In genomic region chr4:169131556-169132208, GRCh38 we compare ENCODE assay signal across 23 cellular contexts.
"Had no signal": no experiment of that assay in that cellular context is flagged by ENCODE, and none has a peak within 500 bp of the region (broad histone marks: within the 10 kb centered on the region; RNA-seq: fewer than 3 reads in every experiment).

No MANE protein-coding gene starts in this region.

- H3K4me3 Mint-ChIP-seq: activated CD8-positive, alpha-beta T cell treated with anti-CD3 and anti-CD28 coated beads, Interleukin-2, amount 10 ng/mL, durations not matched to agents 7 days and 5 days; activated T-helper 1 cell treated with anti-CD3 and anti-CD28 coated beads, Interleukin-12 subunit alpha, Interleukin-12 subunit beta, Interleukin-2, Interleukin-4 antibody, amounts not matched to agents 30 ng/mL and 10 ng/mL and 1 ng/mL, durations not matched to agents 14 hours and 24 hours and 36 hours; naive thymus-derived CD4-positive, alpha-beta T cell; neural progenitor cell; T-helper 1 cell treated with Interleukin-12 subunit alpha and Interleukin-12 subunit beta and Interleukin-4 antibody, amounts not matched to agents 30 μg/mL and 1 μg/mL, for 36 hours had no signal

- ATAC-seq: activated CD8-positive, alpha-beta T cell treated with anti-CD3 and anti-CD28 coated beads, Interleukin-2, amount 10 ng/mL, durations not matched to agents 7 days and 5 days; body of pancreas; naive thymus-derived CD4-positive, alpha-beta T cell had no signal

- H3K4me3 ChIP-seq: body of pancreas, cardiac muscle cell, lung, neural progenitor cell, spleen, thoracic aorta, upper lobe of left lung had no signal

- H3K9me3 Mint-ChIP-seq: activated T-helper 1 cell treated with anti-CD3 and anti-CD28 coated beads, Interleukin-12 subunit alpha, Interleukin-12 subunit beta, Interleukin-2, Interleukin-4 antibody, amounts not matched to agents 30 ng/mL and 10 ng/mL and 1 ng/mL, durations not matched to agents 14 hours and 24 hours and 36 hours; naive thymus-derived CD4-positive, alpha-beta T cell; neural progenitor cell; T-helper 1 cell treated with Interleukin-12 subunit alpha and Interleukin-12 subunit beta and Interleukin-4 antibody, amounts not matched to agents 30 μg/mL and 1 μg/mL, for 36 hours had no signal

- H3K36me3 ChIP-seq: cardiac muscle cell had no signal

- H3K27ac Mint-ChIP-seq: activated CD8-positive, alpha-beta T cell treated with anti-CD3 and anti-CD28 coated beads, Interleukin-2, amount 10 ng/mL, durations not matched to agents 7 days and 5 days; activated T-helper 1 cell treated with anti-CD3 and anti-CD28 coated beads, Interleukin-12 subunit alpha, Interleukin-12 subunit beta, Interleukin-2, Interleukin-4 antibody, amounts not matched to agents 30 ng/mL and 10 ng/mL and 1 ng/mL, durations not matched to agents 14 hours and 24 hours and 36 hours; naive thymus-derived CD4-positive, alpha-beta T cell; neural progenitor cell; progenitor cell of endocrine pancreas; T-helper 1 cell treated with Interleukin-12 subunit alpha and Interleukin-12 subunit beta and Interleukin-4 antibody, amounts not matched to agents 30 μg/mL and 1 μg/mL, for 36 hours had no signal

- H3K27ac ChIP-seq: body of pancreas, cardiac muscle cell, foreskin keratinocyte, neural progenitor cell, spleen, upper lobe of left lung had no signal

- H3K27me3 Mint-ChIP-seq: progenitor cell of endocrine pancreas had no signal

- H3K27me3 ChIP-seq: body of pancreas, cardiac muscle cell, foreskin keratinocyte, neural progenitor cell, spleen, upper lobe of left lung had no signal

- DNase-seq: activated CD4-positive, alpha-beta T cell treated with anti-CD3 and anti-CD28 coated beads for 1 hour; activated CD4-positive, alpha-beta T cell treated with anti-CD3 and anti-CD28 coated beads, Interleukin-2, amount 50 U/mL, for 1 hour; activated CD8-positive, alpha-beta T cell treated with anti-CD3 and anti-CD28 coated beads, Interleukin-2, amount 10 ng/mL, durations not matched to agents 7 days and 5 days; activated gamma-delta T cell; activated naive CD4-positive, alpha-beta T cell treated with anti-CD3 and anti-CD28 coated beads, Interleukin-2, amount 50 U/mL, for 16 hours; anterior cingulate cortex; body of pancreas; erythroblast; foreskin keratinocyte; kidney; naive thymus-derived CD4-positive, alpha-beta T cell; retina; spleen; stimulated activated CD4-positive, alpha-beta T cell treated with anti-CD3 and anti-CD28 coated beads, Interleukin-4, amount 100 ng/mL, for 1 hour; stimulated activated naive CD4-positive, alpha-beta T cell treated with Interleukin-2 at 50 U/mL for 16 hours; upper lobe of left lung had no signal

- FAIRE-seq: kidney had no signal

- H3K9me3 ChIP-seq: body of pancreas, spleen, thoracic aorta, upper lobe of left lung had no signal

- H3K36me3 Mint-ChIP-seq: naive thymus-derived CD4-positive, alpha-beta T cell had no signal

- H2AFZ ChIP-seq: neural progenitor cell had no signal

- H3K4me1 ChIP-seq: foreskin keratinocyte, spleen had no signal
